ENCODE assay signal across 8 cellular contexts in the genomic region with DNA sequence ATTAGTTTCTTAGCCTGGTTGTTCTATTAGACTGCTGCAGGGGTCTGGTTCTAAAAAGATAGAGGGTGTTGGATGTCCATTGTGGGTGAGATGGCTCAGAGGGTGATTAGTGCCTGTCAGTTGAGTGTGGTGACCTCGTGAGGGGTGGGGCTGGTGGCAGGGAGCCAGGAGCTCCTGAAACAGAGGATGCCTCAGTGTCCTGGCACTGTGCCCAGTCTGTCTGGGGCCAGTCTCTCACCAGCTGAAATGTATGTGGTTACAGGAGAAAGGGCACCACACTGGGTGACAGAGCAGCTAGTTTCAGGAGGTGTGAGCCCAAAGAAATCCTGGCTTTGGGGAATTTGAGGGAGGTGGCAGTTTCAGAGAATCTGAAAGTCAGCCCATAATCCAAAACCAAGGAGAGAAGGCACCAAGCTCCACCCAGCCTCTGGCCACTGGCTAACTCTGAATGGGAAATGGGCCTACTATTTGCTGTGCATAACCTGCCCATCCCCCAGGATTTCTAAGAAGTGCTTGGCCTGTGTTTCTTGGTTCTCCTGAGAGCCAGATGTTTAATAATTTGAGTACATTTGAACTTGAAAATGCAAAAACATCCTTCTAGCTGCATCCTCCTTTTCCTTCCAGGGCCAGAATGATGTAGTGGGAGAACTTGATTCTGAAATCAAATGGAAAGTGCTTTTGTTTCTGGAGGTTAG.
DNase-seq lines count a peak whose midpoint lies in the region; ATAC-seq, FAIRE-seq and TF ChIP-seq lines count a peak whose summit lies in the region.

No MANE protein-coding gene starts in this region.

- H3K9me3 ChIP-seq in kidney (ENCODE audit: control insufficient read depth in 1 of 2, low read length in 2 of 2) (peaks cover 0 to 12% of the 10 kb centered on the region in 2 donors), thyroid gland (no peaks in the 10 kb centered on the region)

- FAIRE-seq in kidney (lab: Jason Lieb, UNC), result no peak

- intact Hi-C loops in kidney (cut with DNase I), result no loop called here
- intact Hi-C loops in thyroid gland (cut with DNase I), result no loop called here

- no peaks in the 10 kb centered on the region for H3K36me3 ChIP-seq in kidney (ENCODE audit: control insufficient read depth in 1 of 2, insufficient read depth in 2 of 2, low read length in 2 of 2)
- H3K36me3 ChIP-seq in thyroid gland, result no peaks in the 10 kb centered on the region

- DNase-seq in AG08396 (ENCODE audit: low spot score) (peak; percentile 21), HK-2 (ENCODE audit: unreplicated experiment) (peak; percentile 94), NCI-H748 (lab: John Stamatoyannopoulos, UW; ENCODE audit: unreplicated experiment) (peak; percentile 96), activated gamma-delta T cell (lab: John Stamatoyannopoulos, UW) (peak; percentile 24), kidney (peak; percentile 92), thyroid gland (peak; percentile 52 to 59), cortex of kidney (lab: John Stamatoyannopoulos, UW) (no peak)

- no peaks in the 10 kb centered on the region for H3K27me3 ChIP-seq in thyroid gland

- H3K4me3 ChIP-seq in kidney (ENCODE audit: low read length in 2 of 2), result no peak overlapping the region
- no peak overlapping the region for H3K4me3 ChIP-seq in thyroid gland (replicated peaks in 1 of 3)

- TF ChIP-seq POLR2A in thyroid gland (IDR thresholded peaks at IDR 0.05), result no peak

- no peak overlapping the region for H3K9ac ChIP-seq in kidney (ENCODE audit: low read length in 2 of 2)

- peak; percentile 84 for ATAC-seq in GM19025 (IDR thresholded peaks at IDR 0.05; ENCODE audit: low read depth, unreplicated experiment)

- no peak for TF ChIP-seq CTCF in kidney (IDR thresholded peaks at IDR 0.05; ENCODE audit: borderline replicate concordance, extremely low read depth, insufficient read depth)
- TF ChIP-seq CTCF in thyroid gland (IDR thresholded peaks at IDR 0.05), result no peak

- H3K27ac ChIP-seq in kidney (ENCODE audit: low read depth in 2 of 2, low read length in 2 of 2) (no peak overlapping the region), thyroid gland (no peak overlapping the region)

- H3K4me1 ChIP-seq in kidney (ENCODE audit: control insufficient read depth in 1 of 2, insufficient read depth in 1 of 2, low read depth in 1 of 2, low read length in 2 of 2), result peaks cover 6 to 15% of the 10 kb centered on the region in 2 donors
- H3K4me1 ChIP-seq in thyroid gland, result peaks cover 12 to 25% of the 10 kb centered on the region in 2 donors

- WGBS in thyroid gland, 2 donors, result 0% methylated on average over 1 of the region's 1 CpG
